ENCODE assay signal across 24 cellular contexts in the genomic region with DNA sequence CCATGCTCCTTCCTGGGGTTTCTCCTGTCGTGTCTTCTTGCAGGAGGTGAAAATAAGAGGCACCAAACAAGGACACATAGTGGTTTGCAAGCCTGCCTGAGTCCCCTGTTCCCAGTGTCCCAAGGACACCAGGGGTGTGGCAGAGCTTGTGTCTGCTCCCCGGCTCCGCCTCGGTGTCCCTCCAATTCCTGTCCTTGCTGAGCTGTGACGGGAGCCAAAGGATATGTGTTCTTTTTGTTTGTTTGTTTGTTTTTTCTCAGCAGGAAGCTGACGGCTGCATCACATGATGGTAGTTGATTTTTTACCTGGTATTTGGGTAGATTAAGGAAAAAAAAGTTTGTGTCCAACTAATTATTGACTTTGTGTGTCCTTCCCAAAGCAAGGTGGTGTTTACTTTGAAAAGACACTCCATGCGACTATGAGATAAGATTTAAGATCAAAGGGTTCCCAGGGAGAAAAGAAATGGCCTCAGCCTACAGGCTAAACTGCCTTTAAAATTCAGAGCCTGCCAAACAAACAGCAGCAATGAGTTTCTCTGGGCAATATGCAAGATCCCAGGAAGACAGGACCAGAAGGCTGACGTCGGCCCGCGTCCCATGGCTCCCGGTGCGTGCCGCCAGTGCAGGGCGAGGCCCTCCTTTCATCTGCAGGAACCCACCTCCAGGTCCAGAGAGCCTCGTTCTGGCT. TPM values are rescaled to one million over a fixed set of nuclear protein-coding genes. Genes with fewer than 3 reads are reported as not detected.
A peak's percentile ranks its signal among the peaks of the same experiment; 100 is the strongest.
DNase-seq lines count a peak whose midpoint lies in the region; ATAC-seq and TF ChIP-seq lines count a peak whose summit lies in the region.
"Had no signal": no experiment of that assay in that cellular context is flagged by ENCODE, and none has a peak within 500 bp of the region (broad histone marks: within the 10 kb centered on the region; RNA-seq: fewer than 3 reads in every experiment).

No MANE protein-coding gene starts in this region.

- DNase-seq in ELF-1 (ENCODE audit: low read depth, low spot score) (peak; percentile 49), HuH-7.5 (ENCODE audit: low spot score) (peak; percentile 37), left colon (no peak), mesendoderm (no peak), MCF 10A (ENCODE audit: unreplicated experiment) (no peak), NCI-H1092 treated with DMSO at 0.1 percent for 48 hours (lab: John Stamatoyannopoulos, UW) (no peak)
- DNase-seq: ACHN; CD4-positive, alpha-beta memory T cell; GF-D8; H9; Karpas-422; MG63; NCI-H1417 treated with DMSO at 0.1 percent for 48 hours; NCI-H187; NCI-H2107; NCI-H774; NK-92 treated with Interleukin-12 subunit alpha and Interleukin-12 subunit beta, amount 100 ng/mL, for 24 hours; SIG-M5; SK-N-SH; T-helper 2 cell had no signal

- no peaks in the 10 kb centered on the region for H3K79me1 ChIP-seq in mesendoderm (ENCODE audit: low read length)

- no peak overlapping the region for H3K23ac ChIP-seq in mesendoderm (ENCODE audit: low read length)

- no peaks in the 10 kb centered on the region for H3K36me3 Mint-ChIP-seq in MCF 10A (ENCODE audit: insufficient read depth, unreplicated experiment)
- H3K36me3 Mint-ChIP-seq: CD4-positive, alpha-beta memory T cell had no signal

- H3K27me3 ChIP-seq in mesendoderm (ENCODE audit: insufficient read depth, low read length, poor library complexity), result no peaks in the 10 kb centered on the region
- H3K27me3 ChIP-seq: BLaER1, MG63 had no signal

- H3K27ac ChIP-seq in mesendoderm (ENCODE audit: low read depth, low read length), result no peak overlapping the region
- H3K27ac ChIP-seq: BLaER1, HL-60 had no signal

- H3K9me3 Mint-ChIP-seq in MCF 10A (ENCODE audit: unreplicated experiment), result no peaks in the 10 kb centered on the region

- H3K4me1 ChIP-seq in mesendoderm (ENCODE audit: control insufficient read depth, low read depth, low read length), result no peaks in the 10 kb centered on the region
- H3K4me1 ChIP-seq: BLaER1 had no signal

- H2BK5ac ChIP-seq in mesendoderm (ENCODE audit: low read length), result no peak overlapping the region

- H3K79me2 ChIP-seq in mesendoderm (ENCODE audit: control insufficient read depth, insufficient read depth, low read length), result no peaks in the 10 kb centered on the region

- POLR2A ChIA-PET in MCF 10A (lab: Yijun Ruan, JAX), result no interaction called here

- peaks cover 9% of the 10 kb centered on the region for H3K27me3 Mint-ChIP-seq in MCF 10A (ENCODE audit: insufficient read depth, unreplicated experiment)

- CTCF ChIA-PET in MCF 10A (lab: Yijun Ruan, JAX), result no interaction called here

- no peak overlapping the region for H4K8ac ChIP-seq in mesendoderm (ENCODE audit: low read depth, low read length)

- ATAC-seq in left colon, result peak; percentile 14
- ATAC-seq in GM19324 (IDR thresholded peaks at IDR 0.05; ENCODE audit: low FRiP score, unreplicated experiment), result no peak
- ATAC-seq: Panc1 had no signal

- no peak overlapping the region for H2BK120ac ChIP-seq in mesendoderm (ENCODE audit: low read depth, low read length)

- no peak overlapping the region for H4K5ac ChIP-seq in mesendoderm (ENCODE audit: low read length)

- intact Hi-C loops in left colon (cut with DNase I, micrococcal nuclease), result no loop called here
- intact Hi-C loops in MCF 10A (cut with micrococcal nuclease), result no loop called here

- no peak overlapping the region for H2BK15ac ChIP-seq in mesendoderm (replicated peaks; ENCODE audit: low read depth)

- H3K4ac ChIP-seq in mesendoderm (ENCODE audit: low read depth, low read length), result no peak overlapping the region

- no peak overlapping the region for H3K18ac ChIP-seq in mesendoderm (ENCODE audit: low read length)

- H3K4me2 ChIP-seq in mesendoderm (ENCODE audit: low read length), result no peak overlapping the region
- H3K4me2 ChIP-seq: BLaER1, SK-N-SH had no signal

- no peak overlapping the region for H3K4me3 Mint-ChIP-seq in MCF 10A (ENCODE audit: unreplicated experiment)
- H3K4me3 Mint-ChIP-seq: CD4-positive, alpha-beta memory T cell; H9 had no signal

- no peak overlapping the region for H3K9ac ChIP-seq in mesendoderm (ENCODE audit: low read length)
- H3K9ac ChIP-seq: BLaER1, SK-N-SH had no signal

- H2AK5ac ChIP-seq in mesendoderm (ENCODE audit: low read length), result no peak overlapping the region

- H3K56ac ChIP-seq in mesendoderm (ENCODE audit: low read length), result no peak overlapping the region

- no peaks in the 10 kb centered on the region for H3K36me3 ChIP-seq in mesendoderm (ENCODE audit: control insufficient read depth, insufficient read depth, low read length)
- H3K36me3 ChIP-seq: BLaER1, MG63 had no signal

- no peak for TF ChIP-seq CTCF in MCF 10A (IDR thresholded peaks at IDR 0.05; ENCODE audit: unreplicated experiment)

- no TSS peak for BruUV-seq in MCF 10A (replicated peaks; lab: Mats Ljungman, UMichigan)

- H3K4me1 Mint-ChIP-seq in MCF 10A (ENCODE audit: insufficient read depth, unreplicated experiment), result peaks cover 3% of the 10 kb centered on the region
- H3K4me1 Mint-ChIP-seq: CD4-positive, alpha-beta memory T cell had no signal

- H3K27ac Mint-ChIP-seq in MCF 10A (ENCODE audit: low read depth, unreplicated experiment), result no peak overlapping the region
- H3K27ac Mint-ChIP-seq: CD4-positive, alpha-beta memory T cell had no signal

- H3K4me3 ChIP-seq in mesendoderm (ENCODE audit: low read length), result no peak overlapping the region
- H3K4me3 ChIP-seq: BLaER1, MG63 had no signal

- WGBS in mesendoderm (ENCODE audit: extremely low coverage, insufficient coverage, low lambda C conversion rate), result no CpG with 5 or more reads among the region's 16 CpGs

RNA-seq across cellular contexts. Expression of gene XPO4, which starts 50.8 kb away (rescaled TPM):
- total RNA-seq in left colon, result 10 to 100 TPM; 10.5 to 13.6 TPM
- 19.6 TPM for polyA plus RNA-seq in mesendoderm (2013, experiment 1 of 2)
- 18.9 TPM for polyA plus RNA-seq in mesendoderm (2013, experiment 2 of 2)
- total RNA-seq in MCF 10A (2022), result 22.5 and 25.8 TPM in 2 replicates

Comparison
In these comparisons a context has a peak if more than half of its experiments do, and no peak if none do; other contexts are left out.
1. DNase-seq: peak in ELF-1 (single experiment) and HuH-7.5 (single experiment); none in left colon (0 of 2), mesendoderm (single experiment), MCF 10A (single experiment) and NCI-H1092 treated with DMSO at 0.1 percent for 48 hours (single experiment).